ENCODE assay signal across 7 cellular contexts in the genomic region with DNA sequence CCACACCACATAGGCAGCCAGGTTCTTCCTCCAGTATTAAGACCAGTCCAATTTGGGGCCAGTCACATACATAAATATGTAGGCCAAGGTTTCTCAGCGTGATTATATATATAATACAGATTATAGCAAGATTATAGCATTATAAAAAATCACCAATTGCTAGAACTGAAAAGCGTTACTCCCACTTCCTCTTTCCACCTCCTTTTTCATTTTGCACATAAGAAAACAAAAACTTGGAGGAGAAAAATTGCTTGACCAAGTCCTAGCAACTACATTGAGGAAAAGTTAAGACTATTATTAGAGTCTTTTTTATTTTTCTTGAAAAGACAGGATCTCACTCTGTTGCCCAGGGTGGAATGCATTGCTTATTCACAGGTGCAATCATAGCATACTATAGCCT.
"Had no signal": no experiment of that assay in that cellular context is flagged by ENCODE, and none has a peak within 500 bp of the region (broad histone marks: within the 10 kb centered on the region; RNA-seq: fewer than 3 reads in every experiment).

No MANE protein-coding gene starts in this region.

- H2AFZ ChIP-seq: GM23338 had no signal

- FAIRE-seq: H1, H54, HepG2 had no signal

- DNase-seq: H9, HCEC 1CT had no signal

- ATAC-seq: GM23338, HepG2 had no signal

- H3K27ac ChIP-seq: HL-60 had no signal

- H3K4me3 ChIP-seq: GM23338 had no signal

- H3K4me2 ChIP-seq: GM23338 had no signal
